1 cellular context compared by ENCODE assay signal in the genomic region with DNA sequence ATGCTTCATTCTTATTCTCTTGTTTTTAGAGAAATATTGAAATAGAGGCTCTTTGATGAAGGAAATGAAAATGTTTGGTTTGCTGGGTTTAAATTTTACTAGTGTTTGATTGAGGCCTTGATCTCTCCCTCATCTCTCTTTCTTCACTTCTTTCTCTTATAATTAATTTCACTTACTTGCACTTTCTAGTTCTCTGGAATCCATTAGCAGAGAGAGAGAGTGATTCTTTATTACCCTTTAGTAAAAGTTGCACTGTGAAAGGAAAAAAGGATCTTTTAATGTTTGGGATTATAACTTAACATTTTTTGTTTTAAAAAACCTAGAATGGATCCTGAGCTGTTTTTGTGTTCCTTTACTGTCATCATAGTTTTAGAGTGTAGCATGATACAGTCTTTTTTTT.
TF ChIP-seq lines count a peak whose summit lies in the region.

No MANE protein-coding gene starts in this region.

TF ChIP-seq in SK-N-SH, 30 proteins besides CTCF, POLR2A, EP300 and RAD21 (continued from another document):
- TF ChIP-seq SIN3A (IDR thresholded peaks at IDR 0.05; ENCODE audit: borderline replicate concordance, low read depth, low read length), result no peak
